Comparison of ENCODE assay signal across 36 cellular contexts in the genomic region with DNA sequence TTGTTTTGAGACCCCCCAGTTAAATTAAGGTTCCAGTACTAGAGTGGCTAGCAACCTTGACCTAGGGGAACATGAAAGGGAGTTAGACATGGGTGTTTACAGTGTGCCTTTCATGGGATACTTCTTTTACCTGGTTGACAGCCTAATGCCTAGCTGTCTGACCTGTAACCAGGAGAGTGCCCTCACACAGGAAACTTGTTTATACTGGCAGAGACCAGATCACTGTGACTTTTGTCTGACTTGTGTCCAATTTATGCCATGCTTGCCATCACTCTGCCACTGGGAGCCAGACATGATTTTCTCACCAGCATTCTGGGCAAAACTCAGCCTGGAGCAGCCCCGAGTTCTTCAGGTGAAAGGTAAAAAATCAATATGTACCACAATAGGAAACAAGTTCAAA. TPM values are rescaled to one million over a fixed set of nuclear protein-coding genes. Genes with fewer than 3 reads are reported as not detected.
"Had no signal": no experiment of that assay in that cellular context is flagged by ENCODE, and none has a peak within 500 bp of the region (broad histone marks: within the 10 kb centered on the region; RNA-seq: fewer than 3 reads in every experiment).

No MANE protein-coding gene starts in this region.

- DNase-seq: activated effector memory CD4-positive, alpha-beta T cell treated with anti-CD3 and anti-CD28 coated beads, Interleukin-2, amount 50 U/mL, for 16 hours; activated effector memory CD4-positive, alpha-beta T cell treated with Interleukin-2 at 50 U/mL for 16 hours; activated gamma-delta T cell; activated gamma-delta T cell treated with Interleukin-2 at 50 U/mL for 16 hours; activated naive CD4-positive, alpha-beta T cell; activated naive CD4-positive, alpha-beta T cell treated with anti-CD3 and anti-CD28 coated beads for 36 hours; activated naive CD4-positive, alpha-beta T cell treated with anti-CD3 and anti-CD28 coated beads, Interleukin-2, amount 10 ng/mL, durations not matched to agents 7 days and 5 days; activated naive CD4-positive, alpha-beta T cell treated with anti-CD3 and anti-CD28 coated beads, Interleukin-2, amount 50 U/mL, for 16 hours; activated naive CD4-positive, alpha-beta T cell treated with Interleukin-2 at 50 U/mL for 16 hours; activated naive CD8-positive, alpha-beta T cell treated with anti-CD3 and anti-CD28 coated beads for 36 hours; activated naive CD8-positive, alpha-beta T cell treated with anti-CD3 and anti-CD28 coated beads, Interleukin-2, amount 10 ng/mL, durations not matched to agents 7 days and 5 days; activated naive CD8-positive, alpha-beta T cell treated with anti-CD3 and anti-CD28 coated beads, Interleukin-2, amount 50 U/mL, for 24 hours; activated T-cell treated with anti-CD3 and anti-CD28 coated beads, Interleukin-2, amount 50 U/mL, for 1 hour; activated T-cell treated with anti-CD3 and anti-CD28 coated beads, Interleukin-2, amount 50 U/mL, for 24 hours; activated T-cell treated with anti-CD3 and anti-CD28 coated beads, Interleukin-2, amount 50 U/mL, for 4 hours; activated T-cell treated with anti-CD3 and anti-CD28 coated beads, Interleukin-2, amount 50 U/mL, for 48 hours; activated T-cell treated with anti-CD3 and anti-CD28 coated beads, Interleukin-2, amount 50 U/mL, for 72 hours; adrenal gland; amniotic stem cell; amygdala; anterior cingulate cortex; aorta; body of pancreas; brain microvascular endothelial cell; caudate nucleus; central memory CD4-positive, alpha-beta T cell; cerebellar nuclear complex had no signal

- ATAC-seq: activated naive CD4-positive, alpha-beta T cell treated with anti-CD3 and anti-CD28 coated beads, Interleukin-2, amount 50 U/mL, for 72 hours; activated naive CD8-positive, alpha-beta T cell treated with anti-CD3 and anti-CD28 coated beads, Interleukin-2, amount 50 U/mL, for 24 hours; activated T-cell treated with anti-CD3 and anti-CD28 coated beads, Interleukin-2, amount 50 U/mL, for 4 hours; activated T-cell treated with anti-CD3 and anti-CD28 coated beads, Interleukin-2, amount 50 U/mL, for 72 hours; activated T-helper 17 cell treated with anti-CD3 and anti-CD28 coated beads, Interleukin-2, amount 50 U/mL, for 72 hours; body of pancreas had no signal

- H3K4me3 ChIP-seq: adrenal gland, ascending aorta, body of pancreas, breast epithelium, cardiac muscle cell had no signal

- H3K27me3 ChIP-seq: ascending aorta, body of pancreas, cardiac muscle cell had no signal

- H3K36me3 ChIP-seq: adrenal gland, ascending aorta, brain microvascular endothelial cell, breast epithelium, cardiac muscle cell had no signal

RNA-seq across cellular contexts. Expression of gene XIST, which starts 16.4 kb away (rescaled TPM):
- total RNA-seq: activated naive CD4-positive, alpha-beta T cell treated with anti-CD3 and anti-CD28 coated beads for 36 hours; activated naive CD4-positive, alpha-beta T cell treated with anti-CD3 and anti-CD28 coated beads, Interleukin-2, amount 50 U/mL, for 72 hours; activated naive CD8-positive, alpha-beta T cell treated with anti-CD3 and anti-CD28 coated beads for 36 hours; activated naive CD8-positive, alpha-beta T cell treated with anti-CD3 and anti-CD28 coated beads, Interleukin-2, amount 10 ng/mL, durations not matched to agents 7 days and 5 days; activated T-helper 1 cell treated with anti-CD3 and anti-CD28 coated beads, Interleukin-12 subunit alpha, Interleukin-12 subunit beta, Interleukin-2, Interleukin-4 antibody, amounts not matched to agents 30 ng/mL and 10 ng/mL and 1 ng/mL, durations not matched to agents 14 hours and 24 hours and 36 hours; activated T-helper 2 cell treated with anti-CD3 and anti-CD28 coated beads, Interferon-gamma antibody, Interleukin-2, Interleukin-4, amounts not matched to agents 10 μg/mL and 5 μg/mL and 100 μg/mL, durations not matched to agents 14 hours and 24 hours and 36 hours; astrocyte; cardiac muscle cell; chondrocyte had no signal
